In the genomic region with DNA sequence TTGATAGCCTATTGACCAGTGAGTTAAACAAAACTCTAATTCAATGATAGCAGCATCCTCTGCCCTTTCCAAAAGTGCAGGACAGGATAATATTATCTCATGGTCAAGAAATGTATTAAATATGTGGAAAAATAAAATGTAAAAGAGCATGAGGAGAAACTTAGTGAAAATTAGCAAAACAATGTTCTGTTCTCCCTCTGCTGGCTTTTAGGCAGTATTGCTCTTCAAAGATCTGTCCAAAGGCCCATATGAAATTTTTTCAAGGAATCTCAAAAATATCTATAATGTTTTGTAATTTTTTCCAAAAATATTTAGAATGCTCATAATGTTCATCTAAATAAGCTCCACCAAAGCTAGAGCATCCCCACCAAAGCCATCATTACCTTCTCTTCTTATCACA, we compare ENCODE assay signal across 9 cellular contexts. TPM values are rescaled to one million over a fixed set of nuclear protein-coding genes. Genes with fewer than 3 reads are reported as not detected.
DNase-seq lines count a peak whose midpoint lies in the region; ATAC-seq and TF ChIP-seq lines count a peak whose summit lies in the region.
"Had no signal": no experiment of that assay in that cellular context is flagged by ENCODE, and none has a peak within 500 bp of the region (broad histone marks: within the 10 kb centered on the region; RNA-seq: fewer than 3 reads in every experiment).

No MANE protein-coding gene starts in this region.

- H4K20me1 ChIP-seq in MM.1S (ENCODE audit: insufficient read depth, low read length) (no peaks in the 10 kb centered on the region), neural progenitor cell (ENCODE audit: low read depth) (no peaks in the 10 kb centered on the region)

- H3K27me3 Mint-ChIP-seq in neural progenitor cell (ENCODE audit: insufficient read depth, low read depth), result no peaks in the 10 kb centered on the region

- peaks cover 23% of the 10 kb centered on the region for H3K27me3 ChIP-seq in MM.1S (replicated peaks; ENCODE audit: insufficient read depth, low read length)
- H3K27me3 ChIP-seq in neural progenitor cell, result peaks cover 40% of the 10 kb centered on the region

- H3K27ac ChIP-seq in MM.1S (ENCODE audit: low read length), result no peak overlapping the region
- no peak overlapping the region for H3K27ac ChIP-seq in neural progenitor cell

- no peak overlapping the region for H3K9ac ChIP-seq in MM.1S (ENCODE audit: low read length)
- H3K9ac ChIP-seq in neural progenitor cell, result no peak overlapping the region

- DNase-seq in ELR (ENCODE audit: low read depth), result peak; percentile 30
- DNase-seq in MM.1S, result no peak
- DNase-seq in dedifferentiated amniotic fluid mesenchymal stem cell (ENCODE audit: extremely low spot score), result peak; percentile 35
- DNase-seq in neural progenitor cell (ENCODE audit: low spot score), result no peak
- DNase-seq in activated naive CD4-positive, alpha-beta T cell treated with anti-CD3 and anti-CD28 coated beads, Interleukin-2, amount 50 U/mL, for 16 hours, result no peak
- DNase-seq in NOMO-1 treated with DMSO at 0.1 percent for 48 hours (lab: John Stamatoyannopoulos, UW; ENCODE audit: unreplicated experiment), result no peak
- DNase-seq: cortex of kidney had no signal

- H3K4me1 ChIP-seq in MM.1S (ENCODE audit: low read length), result peaks cover 28% of the 10 kb centered on the region
- no peaks in the 10 kb centered on the region for H3K4me1 ChIP-seq in neural progenitor cell

- H3K4me3 Mint-ChIP-seq in neural progenitor cell, result no peak overlapping the region

- H3K79me2 ChIP-seq in MM.1S (ENCODE audit: low read length) (no peaks in the 10 kb centered on the region), neural progenitor cell (ENCODE audit: low read depth) (no peaks in the 10 kb centered on the region)

- H3K27ac Mint-ChIP-seq in neural progenitor cell, result no peak overlapping the region

- H3K36me3 Mint-ChIP-seq in neural progenitor cell, result no peaks in the 10 kb centered on the region

- ATAC-seq in HG03565 (IDR thresholded peaks at IDR 0.05; ENCODE audit: unreplicated experiment) (no peak), HG03460 (IDR thresholded peaks at IDR 0.05; ENCODE audit: unreplicated experiment) (no peak)

- H3K4me2 ChIP-seq in MM.1S (ENCODE audit: low read depth, low read length) (no peak overlapping the region), neural progenitor cell (no peak overlapping the region)

- H3F3A ChIP-seq in MM.1S (ENCODE audit: insufficient read depth, low read length) (peaks cover 15% of the 10 kb centered on the region), neural progenitor cell (ENCODE audit: low read depth) (no peaks in the 10 kb centered on the region)

- H3K9me3 ChIP-seq in MM.1S (replicated peaks; ENCODE audit: insufficient read depth, low read length), result no peaks in the 10 kb centered on the region
- no peaks in the 10 kb centered on the region for H3K9me3 ChIP-seq in neural progenitor cell (ENCODE audit: low read depth)

- H3K4me1 Mint-ChIP-seq in neural progenitor cell, result no peaks in the 10 kb centered on the region

- H2AFZ ChIP-seq in MM.1S (ENCODE audit: low read length) (no peak overlapping the region), neural progenitor cell (replicated peaks) (no peak overlapping the region)

- H3K36me3 ChIP-seq in MM.1S (replicated peaks; ENCODE audit: insufficient read depth, low read length), result no peaks in the 10 kb centered on the region
- no peaks in the 10 kb centered on the region for H3K36me3 ChIP-seq in neural progenitor cell

- TF ChIP-seq CTCF in MM.1S (IDR thresholded peaks at IDR 0.05; ENCODE audit: low read length), result peak; percentile 56
- peak; percentile 61 for TF ChIP-seq CTCF in neural progenitor cell (IDR thresholded peaks at IDR 0.05)

- H3K4me3 ChIP-seq in MM.1S (ENCODE audit: low read length) (no peak overlapping the region), neural progenitor cell (no peak overlapping the region)

- no peaks in the 10 kb centered on the region for H3K9me2 ChIP-seq in MM.1S (replicated peaks; ENCODE audit: insufficient read depth, low read length)

- peaks cover 2% of the 10 kb centered on the region for H3K9me3 Mint-ChIP-seq in neural progenitor cell

RNA-seq across cellular contexts. Expression of a gene that starts 8.3 kb away (rescaled TPM):
- 25.7 and 54.8 TPM in 2 replicates for total RNA-seq in neural progenitor cell (ENCODE audit: low replicate concordance)

Comparison
In these comparisons a context has a peak if more than half of its experiments do, and no peak if none do; other contexts are left out.
1. DNase-seq: peak in ELR (single experiment) and dedifferentiated amniotic fluid mesenchymal stem cell (single experiment); none in MM.1S (single experiment), neural progenitor cell (single experiment), activated naive CD4-positive, alpha-beta T cell treated with anti-CD3 and anti-CD28 coated beads, Interleukin-2, amount 50 U/mL, for 16 hours (single experiment) and NOMO-1 treated with DMSO at 0.1 percent for 48 hours (single experiment).